ENCODE assay signal across 24 cellular contexts in genomic region chr2:74292752-74293151, GRCh38. TPM values are rescaled to one million over a fixed set of nuclear protein-coding genes. Genes with fewer than 3 reads are reported as not detected.
A peak's percentile ranks its signal among the peaks of the same experiment; 100 is the strongest.
DNase-seq lines count a peak whose midpoint lies in the region; ATAC-seq and TF ChIP-seq lines count a peak whose summit lies in the region.
"Had no signal": no experiment of that assay in that cellular context is flagged by ENCODE, and none has a peak within 500 bp of the region (broad histone marks: within the 10 kb centered on the region; RNA-seq: fewer than 3 reads in every experiment).

No MANE protein-coding gene starts in this region.

- peaks cover 17% of the 10 kb centered on the region for H3K4me1 Mint-ChIP-seq in activated CD4-positive, alpha-beta T cell treated with anti-CD3 and anti-CD28 coated beads, Interleukin-2, amount 10 ng/mL, durations not matched to agents 7 days and 5 days
- H3K4me1 Mint-ChIP-seq in activated CD4-positive, alpha-beta T cell treated with anti-CD3 and anti-CD28 coated beads, Interleukin-2, amount 10 ng/mL, durations not matched to agents 24 days and 14 days: peaks cover 11% of the 10 kb centered on the region
- H3K4me1 Mint-ChIP-seq: H9 had no signal

- H3K27ac ChIP-seq in OCI-LY3 (ENCODE audit: low read length) (0 out of 2 replicates have a peak overlapping the region, but pooled peaks have one; percentile 94), lower lobe of right lung (peak overlapping the region; percentile 56), thyroid gland (peak overlapping the region; percentile 87 to 96 (median 94))
- H3K27ac ChIP-seq: PC-9 had no signal

- H3K27ac Mint-ChIP-seq in activated CD4-positive, alpha-beta T cell treated with anti-CD3 and anti-CD28 coated beads, Interleukin-2, amount 10 ng/mL, durations not matched to agents 7 days and 5 days: peak overlapping the region; percentile 7
- no peak overlapping the region for H3K27ac Mint-ChIP-seq in activated CD4-positive, alpha-beta T cell treated with anti-CD3 and anti-CD28 coated beads, Interleukin-2, amount 10 ng/mL, durations not matched to agents 24 days and 14 days
- H3K27ac Mint-ChIP-seq: activated naive CD8-positive, alpha-beta T cell treated with anti-CD3 and anti-CD28 coated beads for 36 hours; activated T-helper 2 cell treated with anti-CD3 and anti-CD28 coated beads, Interferon-gamma antibody, Interleukin-2, Interleukin-4, amounts not matched to agents 10 μg/mL and 5 μg/mL and 100 μg/mL, durations not matched to agents 14 hours and 24 hours and 36 hours had no signal

- POLR2A ChIA-PET in activated CD4-positive, alpha-beta T cell treated with anti-CD3 and anti-CD28 coated beads, Interleukin-2, amount 10 ng/mL, durations not matched to agents 7 days and 5 days (lab: Charles Lee): no interaction called here

- no peak overlapping the region for H3K4me3 Mint-ChIP-seq in activated CD4-positive, alpha-beta T cell treated with anti-CD3 and anti-CD28 coated beads, Interleukin-2, amount 10 ng/mL, durations not matched to agents 7 days and 5 days
- no peak overlapping the region for H3K4me3 Mint-ChIP-seq in activated CD4-positive, alpha-beta T cell treated with anti-CD3 and anti-CD28 coated beads, Interleukin-2, amount 10 ng/mL, durations not matched to agents 24 days and 14 days
- H3K4me3 Mint-ChIP-seq: activated naive CD8-positive, alpha-beta T cell treated with anti-CD3 and anti-CD28 coated beads for 36 hours; H9 had no signal

- H3K9me3 ChIP-seq in OCI-LY3 (ENCODE audit: insufficient read depth, low read length) (no peaks in the 10 kb centered on the region), lower lobe of right lung (no peaks in the 10 kb centered on the region), thyroid gland (no peaks in the 10 kb centered on the region)

- H3K36me3 Mint-ChIP-seq in activated CD4-positive, alpha-beta T cell treated with anti-CD3 and anti-CD28 coated beads, Interleukin-2, amount 10 ng/mL, durations not matched to agents 7 days and 5 days (ENCODE audit: low read depth): peaks cover 3% of the 10 kb centered on the region
- H3K36me3 Mint-ChIP-seq in activated CD4-positive, alpha-beta T cell treated with anti-CD3 and anti-CD28 coated beads, Interleukin-2, amount 10 ng/mL, durations not matched to agents 24 days and 14 days (ENCODE audit: low read depth): no peaks in the 10 kb centered on the region
- H3K36me3 Mint-ChIP-seq: activated naive CD8-positive, alpha-beta T cell treated with anti-CD3 and anti-CD28 coated beads for 36 hours had no signal

- no peak for TF ChIP-seq CTCF in OCI-LY3 (IDR thresholded peaks at IDR 0.05; ENCODE audit: low read depth, low read length)
- no peak for TF ChIP-seq CTCF in lower lobe of right lung (IDR thresholded peaks at IDR 0.05)
- no peak for TF ChIP-seq CTCF in thyroid gland (IDR thresholded peaks at IDR 0.05)
- TF ChIP-seq CTCF in GM10266 (IDR thresholded peaks at IDR 0.05; ENCODE audit: control insufficient read depth, insufficient read depth, low read depth, missing control alignments): no peak

- peaks cover 2% of the 10 kb centered on the region for H3K27me3 Mint-ChIP-seq in activated CD4-positive, alpha-beta T cell treated with anti-CD3 and anti-CD28 coated beads, Interleukin-2, amount 10 ng/mL, durations not matched to agents 7 days and 5 days
- H3K27me3 Mint-ChIP-seq in activated CD4-positive, alpha-beta T cell treated with anti-CD3 and anti-CD28 coated beads, Interleukin-2, amount 10 ng/mL, durations not matched to agents 24 days and 14 days: peaks cover 3% of the 10 kb centered on the region
- H3K27me3 Mint-ChIP-seq: activated naive CD8-positive, alpha-beta T cell treated with anti-CD3 and anti-CD28 coated beads for 36 hours had no signal

- H3K27me3 ChIP-seq in OCI-LY3 (ENCODE audit: low read depth, low read length) (no peaks in the 10 kb centered on the region), lower lobe of right lung (ENCODE audit: low read depth) (no peaks in the 10 kb centered on the region), thyroid gland (no peaks in the 10 kb centered on the region)

- H3K4me3 ChIP-seq in OCI-LY3 (ENCODE audit: low read length) (no peak overlapping the region), lower lobe of right lung (no peak overlapping the region), thyroid gland (replicated peaks in 1 of 3) (no peak overlapping the region)
- H3K4me3 ChIP-seq: PC-9 had no signal

- H4K20me1 ChIP-seq in OCI-LY3 (ENCODE audit: insufficient read depth, low read length): no peaks in the 10 kb centered on the region

- H3K36me3 ChIP-seq in OCI-LY3 (replicated peaks; ENCODE audit: low read depth, low read length) (no peaks in the 10 kb centered on the region), lower lobe of right lung (no peaks in the 10 kb centered on the region), thyroid gland (no peaks in the 10 kb centered on the region)

- H2AFZ ChIP-seq in OCI-LY3 (ENCODE audit: low read depth, low read length): no peak overlapping the region
- H2AFZ ChIP-seq: PC-9 had no signal

- WGBS in thyroid gland, 2 donors: 68 to 74% methylated on average over 6 of the region's 6 CpGs

- peaks cover 22% of the 10 kb centered on the region for H3K79me2 ChIP-seq in OCI-LY3 (ENCODE audit: low read length)

- H3K9ac ChIP-seq in OCI-LY3 (ENCODE audit: low read length): no peak overlapping the region

- DNase-seq in activated CD4-positive, alpha-beta T cell treated with anti-CD3 and anti-CD28 coated beads, Interleukin-2, amount 10 ng/mL, durations not matched to agents 7 days and 5 days: no peak
- no peak for DNase-seq in activated CD4-positive, alpha-beta T cell treated with anti-CD3 and anti-CD28 coated beads, Interleukin-2, amount 10 ng/mL, durations not matched to agents 24 days and 14 days
- no peak for DNase-seq in lower lobe of right lung
- no peak for DNase-seq in thyroid gland
- DNase-seq in GM10266 (ENCODE audit: extremely low spot score): no peak
- DNase-seq: activated naive CD8-positive, alpha-beta T cell treated with anti-CD3 and anti-CD28 coated beads for 36 hours; effector CD8-positive, alpha-beta T cell; erythroblast; foreskin fibroblast; H9; hypothalamus; KG1; NCI-H1694 treated with DMSO at 0.1 percent for 48 hours; NCI-H82; nucleus accumbens; PC-9; SHP77; stimulated activated CD4-positive, alpha-beta T cell treated with anti-CD3 and anti-CD28 coated beads, Interleukin-12 subunit alpha, Interleukin-12 subunit beta, amount 100 ng/mL, for 4 hours; trophoblast cell had no signal

- CTCF ChIA-PET in activated CD4-positive, alpha-beta T cell treated with anti-CD3 and anti-CD28 coated beads, Interleukin-2, amount 10 ng/mL, durations not matched to agents 7 days and 5 days (lab: Charles Lee): interaction anchor here (1.3 to 2.1 kb wide), 2 partner anchors 15 to 43 kb away, joined by 4 to 5 read pairs; no protein-coding TSS in a partner anchor

- no peak for TF ChIP-seq POLR2A in thyroid gland (IDR thresholded peaks at IDR 0.05)

- peaks cover 85% of the 10 kb centered on the region for H3K4me1 ChIP-seq in OCI-LY3 (ENCODE audit: low read length)
- peaks cover 19% of the 10 kb centered on the region for H3K4me1 ChIP-seq in lower lobe of right lung
- H3K4me1 ChIP-seq in thyroid gland: peaks cover 60 to 67% of the 10 kb centered on the region in 2 donors

- H3K9me3 Mint-ChIP-seq in activated CD4-positive, alpha-beta T cell treated with anti-CD3 and anti-CD28 coated beads, Interleukin-2, amount 10 ng/mL, durations not matched to agents 7 days and 5 days: no peaks in the 10 kb centered on the region
- H3K9me3 Mint-ChIP-seq in activated CD4-positive, alpha-beta T cell treated with anti-CD3 and anti-CD28 coated beads, Interleukin-2, amount 10 ng/mL, durations not matched to agents 24 days and 14 days: no peaks in the 10 kb centered on the region
- H3K9me3 Mint-ChIP-seq: activated naive CD8-positive, alpha-beta T cell treated with anti-CD3 and anti-CD28 coated beads for 36 hours; activated T-helper 2 cell treated with anti-CD3 and anti-CD28 coated beads, Interferon-gamma antibody, Interleukin-2, Interleukin-4, amounts not matched to agents 10 μg/mL and 5 μg/mL and 100 μg/mL, durations not matched to agents 14 hours and 24 hours and 36 hours; H9 had no signal

- no peak overlapping the region for H3K4me2 ChIP-seq in OCI-LY3 (ENCODE audit: low read length)
- H3K4me2 ChIP-seq: PC-9 had no signal

- intact Hi-C loops in activated CD4-positive, alpha-beta T cell treated with anti-CD3 and anti-CD28 coated beads, Interleukin-2, amount 10 ng/mL, durations not matched to agents 24 days and 14 days (cut with micrococcal nuclease): no loop called here
- intact Hi-C loops in lower lobe of right lung (cut with DNase I): no loop called here
- intact Hi-C loops in thyroid gland (cut with DNase I): no loop called here

- ATAC-seq in lower lobe of right lung (peak; percentile 37 to 52), GM19397 (IDR thresholded peaks at IDR 0.05; ENCODE audit: unreplicated experiment) (no peak), GM18519 (IDR thresholded peaks at IDR 0.05; ENCODE audit: low FRiP score, unreplicated experiment) (no peak)

RNA-seq across cellular contexts. Expression of gene SLC4A5, which starts 50.5 kb away (rescaled TPM):
- 1 to 10 TPM; 3.0 to 4.3 TPM for total RNA-seq in activated CD4-positive, alpha-beta T cell treated with anti-CD3 and anti-CD28 coated beads, Interleukin-2, amount 10 ng/mL, durations not matched to agents 7 days and 5 days
- 0.93 and 1.4 TPM in 2 replicates for total RNA-seq in activated CD4-positive, alpha-beta T cell treated with anti-CD3 and anti-CD28 coated beads, Interleukin-2, amount 10 ng/mL, durations not matched to agents 24 days and 14 days
- total RNA-seq in lower lobe of right lung: 4.2 TPM
- total RNA-seq in thyroid gland: 10 to 100 TPM; 18.3 to 94.5 (median 59.8) TPM
- total RNA-seq: G401, PC-9 had no signal

Comparison
In these comparisons a context has a peak if more than half of its experiments do, and no peak if none do; other contexts are left out.
1. ATAC-seq: peak in lower lobe of right lung (2 of 2); none in GM19397 (single experiment) and GM18519 (single experiment).
2. Peak in every context shown above with its lines, with median percentiles within 50 percentile points of each other: H3K27ac ChIP-seq.